ENCODE assay signal across 39 cellular contexts in genomic region chrX:142266417-142266816, GRCh38.
"Had no signal": no experiment of that assay in that cellular context is flagged by ENCODE, and none has a peak within 500 bp of the region (broad histone marks: within the 10 kb centered on the region; RNA-seq: fewer than 3 reads in every experiment).

No MANE protein-coding gene starts in this region.

- DNase-seq: activated effector memory CD4-positive, alpha-beta T cell treated with anti-CD3 and anti-CD28 coated beads, Interleukin-2, amount 50 U/mL, for 16 hours; activated effector memory CD4-positive, alpha-beta T cell treated with Interleukin-2 at 50 U/mL for 16 hours; activated gamma-delta T cell; activated gamma-delta T cell treated with Interleukin-2 at 50 U/mL for 16 hours; activated naive CD4-positive, alpha-beta T cell; activated naive CD4-positive, alpha-beta T cell treated with anti-CD3 and anti-CD28 coated beads for 36 hours; activated naive CD4-positive, alpha-beta T cell treated with anti-CD3 and anti-CD28 coated beads, Interleukin-2, amount 10 ng/mL, durations not matched to agents 7 days and 5 days; activated naive CD4-positive, alpha-beta T cell treated with anti-CD3 and anti-CD28 coated beads, Interleukin-2, amount 50 U/mL, for 16 hours; activated naive CD4-positive, alpha-beta T cell treated with Interleukin-2 at 50 U/mL for 16 hours; activated naive CD8-positive, alpha-beta T cell treated with anti-CD3 and anti-CD28 coated beads for 36 hours; activated naive CD8-positive, alpha-beta T cell treated with anti-CD3 and anti-CD28 coated beads, Interleukin-2, amount 10 ng/mL, durations not matched to agents 7 days and 5 days; activated naive CD8-positive, alpha-beta T cell treated with anti-CD3 and anti-CD28 coated beads, Interleukin-2, amount 50 U/mL, for 24 hours; activated T-cell treated with anti-CD3 and anti-CD28 coated beads, Interleukin-2, amount 50 U/mL, for 1 hour; activated T-cell treated with anti-CD3 and anti-CD28 coated beads, Interleukin-2, amount 50 U/mL, for 24 hours; activated T-cell treated with anti-CD3 and anti-CD28 coated beads, Interleukin-2, amount 50 U/mL, for 4 hours; activated T-cell treated with anti-CD3 and anti-CD28 coated beads, Interleukin-2, amount 50 U/mL, for 48 hours; activated T-cell treated with anti-CD3 and anti-CD28 coated beads, Interleukin-2, amount 50 U/mL, for 72 hours; adrenal gland; amniotic stem cell; amygdala; anterior cingulate cortex; aorta; body of pancreas; brain microvascular endothelial cell; caudate nucleus; central memory CD4-positive, alpha-beta T cell; cerebellar nuclear complex had no signal

- H3K27me3 ChIP-seq: ascending aorta, body of pancreas, brain microvascular endothelial cell, breast epithelium, cardiac muscle cell had no signal

- H3K27ac ChIP-seq: adrenal gland, ascending aorta, body of pancreas, brain microvascular endothelial cell, breast epithelium, cardiac muscle cell had no signal

- H3K9me3 Mint-ChIP-seq: activated naive CD4-positive, alpha-beta T cell treated with anti-CD3 and anti-CD28 coated beads for 36 hours; activated naive CD4-positive, alpha-beta T cell treated with anti-CD3 and anti-CD28 coated beads, Interleukin-2, amount 50 U/mL, for 24 hours; activated naive CD8-positive, alpha-beta T cell treated with anti-CD3 and anti-CD28 coated beads, Interleukin-2, amount 50 U/mL, for 24 hours; activated T-cell treated with anti-CD3 and anti-CD28 coated beads, Interleukin-2, amount 50 U/mL, for 24 hours; activated T-cell treated with anti-CD3 and anti-CD28 coated beads, Interleukin-2, amount 50 U/mL, for 4 hours; activated T-cell treated with anti-CD3 and anti-CD28 coated beads, Interleukin-2, amount 50 U/mL, for 72 hours; activated T-helper 17 cell treated with anti-CD3 and anti-CD28 coated beads, Interleukin-2, amount 50 U/mL, for 72 hours; central memory CD8-positive, alpha-beta T cell had no signal

- FAIRE-seq: bronchial epithelial cell had no signal

- H3K4me3 Mint-ChIP-seq: activated naive CD4-positive, alpha-beta T cell treated with anti-CD3 and anti-CD28 coated beads for 36 hours; activated naive CD4-positive, alpha-beta T cell treated with anti-CD3 and anti-CD28 coated beads, Interleukin-2, amount 10 ng/mL, durations not matched to agents 7 days and 5 days; activated naive CD4-positive, alpha-beta T cell treated with anti-CD3 and anti-CD28 coated beads, Interleukin-2, amount 50 U/mL, for 24 hours; activated naive CD8-positive, alpha-beta T cell; activated naive CD8-positive, alpha-beta T cell treated with anti-CD3 and anti-CD28 coated beads for 36 hours; activated naive CD8-positive, alpha-beta T cell treated with anti-CD3 and anti-CD28 coated beads, Interleukin-2, amount 10 ng/mL, durations not matched to agents 7 days and 5 days; activated naive CD8-positive, alpha-beta T cell treated with anti-CD3 and anti-CD28 coated beads, Interleukin-2, amount 50 U/mL, for 24 hours; activated T-cell treated with anti-CD3 and anti-CD28 coated beads, Interleukin-2, amount 50 U/mL, for 24 hours; activated T-cell treated with anti-CD3 and anti-CD28 coated beads, Interleukin-2, amount 50 U/mL, for 4 hours; activated T-cell treated with anti-CD3 and anti-CD28 coated beads, Interleukin-2, amount 50 U/mL, for 72 hours; activated T-helper 1 cell treated with anti-CD3 and anti-CD28 coated beads, Interleukin-12 subunit alpha, Interleukin-12 subunit beta, Interleukin-2, Interleukin-4 antibody, amounts not matched to agents 30 ng/mL and 10 ng/mL and 1 ng/mL, durations not matched to agents 14 hours and 24 hours and 36 hours; activated T-helper 17 cell treated with anti-CD3 and anti-CD28 coated beads, Interleukin-2, amount 50 U/mL, for 72 hours; brain; central memory CD8-positive, alpha-beta T cell had no signal

- H3K4me3 ChIP-seq: adrenal gland, ascending aorta, body of pancreas, breast epithelium, cardiac muscle cell had no signal

- H3K36me3 ChIP-seq: adrenal gland, ascending aorta, brain microvascular endothelial cell, breast epithelium, cardiac muscle cell had no signal

- H3K36me3 Mint-ChIP-seq: activated naive CD4-positive, alpha-beta T cell treated with anti-CD3 and anti-CD28 coated beads, Interleukin-2, amount 10 ng/mL, durations not matched to agents 7 days and 5 days; activated naive CD4-positive, alpha-beta T cell treated with anti-CD3 and anti-CD28 coated beads, Interleukin-2, amount 50 U/mL, for 24 hours; activated naive CD4-positive, alpha-beta T cell treated with anti-CD3 and anti-CD28 coated beads, Interleukin-2, amount 50 U/mL, for 72 hours; activated naive CD8-positive, alpha-beta T cell; activated naive CD8-positive, alpha-beta T cell treated with anti-CD3 and anti-CD28 coated beads for 36 hours; activated naive CD8-positive, alpha-beta T cell treated with anti-CD3 and anti-CD28 coated beads, Interleukin-2, amount 10 ng/mL, durations not matched to agents 7 days and 5 days; brain had no signal

- H3K9me3 ChIP-seq: adrenal gland, ascending aorta, body of pancreas, breast epithelium had no signal

- H3K27ac Mint-ChIP-seq: activated naive CD4-positive, alpha-beta T cell treated with anti-CD3 and anti-CD28 coated beads for 36 hours; activated naive CD4-positive, alpha-beta T cell treated with anti-CD3 and anti-CD28 coated beads, Interleukin-2, amount 10 ng/mL, durations not matched to agents 7 days and 5 days; activated naive CD4-positive, alpha-beta T cell treated with anti-CD3 and anti-CD28 coated beads, Interleukin-2, amount 50 U/mL, for 24 hours; activated naive CD4-positive, alpha-beta T cell treated with anti-CD3 and anti-CD28 coated beads, Interleukin-2, amount 50 U/mL, for 72 hours; activated naive CD8-positive, alpha-beta T cell; activated naive CD8-positive, alpha-beta T cell treated with anti-CD3 and anti-CD28 coated beads for 36 hours; activated naive CD8-positive, alpha-beta T cell treated with anti-CD3 and anti-CD28 coated beads, Interleukin-2, amount 10 ng/mL, durations not matched to agents 7 days and 5 days; activated naive CD8-positive, alpha-beta T cell treated with anti-CD3 and anti-CD28 coated beads, Interleukin-2, amount 50 U/mL, for 24 hours; activated T-cell treated with anti-CD3 and anti-CD28 coated beads, Interleukin-2, amount 50 U/mL, for 24 hours; activated T-cell treated with anti-CD3 and anti-CD28 coated beads, Interleukin-2, amount 50 U/mL, for 72 hours; activated T-helper 1 cell treated with anti-CD3 and anti-CD28 coated beads, Interleukin-12 subunit alpha, Interleukin-12 subunit beta, Interleukin-2, Interleukin-4 antibody, amounts not matched to agents 30 ng/mL and 10 ng/mL and 1 ng/mL, durations not matched to agents 14 hours and 24 hours and 36 hours; activated T-helper 17 cell treated with anti-CD3 and anti-CD28 coated beads, Interleukin-2, amount 50 U/mL, for 72 hours; activated T-helper 2 cell treated with anti-CD3 and anti-CD28 coated beads, Interferon-gamma antibody, Interleukin-2, Interleukin-4, amounts not matched to agents 10 μg/mL and 5 μg/mL and 100 μg/mL, durations not matched to agents 14 hours and 24 hours and 36 hours; brain had no signal

- H3K27me3 Mint-ChIP-seq: activated naive CD4-positive, alpha-beta T cell treated with anti-CD3 and anti-CD28 coated beads, Interleukin-2, amount 10 ng/mL, durations not matched to agents 7 days and 5 days; activated naive CD4-positive, alpha-beta T cell treated with anti-CD3 and anti-CD28 coated beads, Interleukin-2, amount 50 U/mL, for 24 hours; activated naive CD8-positive, alpha-beta T cell; activated naive CD8-positive, alpha-beta T cell treated with anti-CD3 and anti-CD28 coated beads for 36 hours; activated naive CD8-positive, alpha-beta T cell treated with anti-CD3 and anti-CD28 coated beads, Interleukin-2, amount 10 ng/mL, durations not matched to agents 7 days and 5 days; activated naive CD8-positive, alpha-beta T cell treated with anti-CD3 and anti-CD28 coated beads, Interleukin-2, amount 50 U/mL, for 24 hours; activated T-helper 17 cell treated with anti-CD3 and anti-CD28 coated beads, Interleukin-2, amount 50 U/mL, for 72 hours; brain; central memory CD8-positive, alpha-beta T cell had no signal

- H3K4me1 Mint-ChIP-seq: activated naive CD4-positive, alpha-beta T cell treated with anti-CD3 and anti-CD28 coated beads, Interleukin-2, amount 10 ng/mL, durations not matched to agents 7 days and 5 days; activated naive CD4-positive, alpha-beta T cell treated with anti-CD3 and anti-CD28 coated beads, Interleukin-2, amount 50 U/mL, for 24 hours; activated naive CD8-positive, alpha-beta T cell treated with anti-CD3 and anti-CD28 coated beads for 36 hours; activated naive CD8-positive, alpha-beta T cell treated with anti-CD3 and anti-CD28 coated beads, Interleukin-2, amount 10 ng/mL, durations not matched to agents 7 days and 5 days; activated naive CD8-positive, alpha-beta T cell treated with anti-CD3 and anti-CD28 coated beads, Interleukin-2, amount 50 U/mL, for 24 hours; activated T-helper 17 cell treated with anti-CD3 and anti-CD28 coated beads, Interleukin-2, amount 50 U/mL, for 72 hours; brain; central memory CD8-positive, alpha-beta T cell had no signal

- H3K4me1 ChIP-seq: adrenal gland, ascending aorta, body of pancreas, breast epithelium had no signal
